28 cellular contexts compared by ENCODE assay signal in genomic region chr14:101519090-101519489, GRCh38. TPM values are rescaled to one million over a fixed set of nuclear protein-coding genes. Genes with fewer than 3 reads are reported as not detected.
DNase-seq lines count a peak whose midpoint lies in the region; ATAC-seq and TF ChIP-seq lines count a peak whose summit lies in the region.
"Had no signal": no experiment of that assay in that cellular context is flagged by ENCODE, and none has a peak within 500 bp of the region (broad histone marks: within the 10 kb centered on the region; RNA-seq: fewer than 3 reads in every experiment).

No MANE protein-coding gene starts in this region.

- no peak for TF ChIP-seq EP300 in suprapubic skin (IDR thresholded peaks at IDR 0.05)

- H3K9ac ChIP-seq in BLaER1 treated with 17β-estradiol and CSF1 and Interleukin-3, amounts not matched to agents 10 nM and 100 nM, result peak overlapping the region; percentile 17 to 68 (median 50); a peak in 18 of 22 replicates
- H3K9ac ChIP-seq in neuronal stem cell (ENCODE audit: low read depth, low read length, poor library complexity), result no peak overlapping the region

- no peak for TF ChIP-seq CTCF in suprapubic skin (IDR thresholded peaks at IDR 0.05)
- TF ChIP-seq CTCF in progenitor cell of endocrine pancreas (IDR thresholded peaks at IDR 0.05; ENCODE audit: unreplicated experiment), result no peak

- H3K4me3 Mint-ChIP-seq in progenitor cell of endocrine pancreas (ENCODE audit: low read depth), result no peak overlapping the region
- H3K4me3 Mint-ChIP-seq: activated T-cell treated with anti-CD3 and anti-CD28 coated beads, Interleukin-2, amount 50 U/mL, for 4 hours; mesothelial cell of epicardium; naive thymus-derived CD8-positive, alpha-beta T cell had no signal

- peaks cover 5% of the 10 kb centered on the region for H3K9me3 Mint-ChIP-seq in progenitor cell of endocrine pancreas (ENCODE audit: low read depth)

- no peak overlapping the region for H3K4ac ChIP-seq in neuronal stem cell (ENCODE audit: low read length)

- no peak overlapping the region for H3K4me3 ChIP-seq in BLaER1 treated with 17β-estradiol and CSF1 and Interleukin-3, amounts not matched to agents 10 nM and 100 nM
- H3K4me3 ChIP-seq in neuronal stem cell (ENCODE audit: low read length in 2 of 2) (no peak overlapping the region), suprapubic skin (no peak overlapping the region)

- no peaks in the 10 kb centered on the region for H4K20me1 ChIP-seq in BLaER1 treated with 17β-estradiol and CSF1 and Interleukin-3, amounts not matched to agents 10 nM and 100 nM

- DNase-seq in fibroblast of gingiva (ENCODE audit: low read depth), result peak; percentile 21
- DNase-seq in neuronal stem cell (ENCODE audit: low spot score), result no peak
- no peak for DNase-seq in suprapubic skin (ENCODE audit: low spot score in 2 of 2)
- no peak for DNase-seq in NCI-H2227 treated with DMSO at 0.1 percent for 48 hours (lab: John Stamatoyannopoulos, UW)
- no peak for DNase-seq in caudate nucleus (lab: John Stamatoyannopoulos, UW)
- DNase-seq in progenitor cell of endocrine pancreas (ENCODE audit: low spot score, unreplicated experiment), result no peak
- DNase-seq: ACHN; activated CD4-positive, alpha-beta T cell treated with anti-CD3 and anti-CD28 coated beads for 48 hours; activated T-cell treated with anti-CD3 and anti-CD28 coated beads, Interleukin-2, amount 50 U/mL, for 4 hours; BE2C; DMS53; foreskin fibroblast; HCEC 1CT; naive thymus-derived CD8-positive, alpha-beta T cell; NCI-H1105; NCI-H187 treated with DMSO at 0.1 percent for 48 hours; NCI-H526 treated with DMSO at 0.1 percent for 48 hours; occipital lobe; retina; stimulated activated CD4-positive, alpha-beta T cell treated with anti-CD3 and anti-CD28 coated beads, Interleukin-4, amount 100 ng/mL, for 4 hours; stimulated activated naive CD4-positive, alpha-beta T cell; SW 1271; T-helper 9 cell; WERI-Rb-1 had no signal

- H3K18ac ChIP-seq in neuronal stem cell (ENCODE audit: low read length), result peak overlapping the region; percentile 27

- no peak overlapping the region for H3K23ac ChIP-seq in neuronal stem cell (ENCODE audit: low read depth, low read length, poor library complexity)

- H3K27me3 ChIP-seq in BLaER1 treated with 17β-estradiol and CSF1 and Interleukin-3, amounts not matched to agents 10 nM and 100 nM, result no peaks in the 10 kb centered on the region
- H3K27me3 ChIP-seq in neuronal stem cell (ENCODE audit: control insufficient read depth in 3 of 3, insufficient read depth in 3 of 3, low read depth in 1 of 3, low read length in 3 of 3), result no peaks in the 10 kb centered on the region
- no peaks in the 10 kb centered on the region for H3K27me3 ChIP-seq in suprapubic skin
- H3K27me3 ChIP-seq: BE2C had no signal

- H3K27ac ChIP-seq in BLaER1 treated with 17β-estradiol and CSF1 and Interleukin-3, amounts not matched to agents 10 nM and 100 nM, result peak overlapping the region; percentile 39 to 81 (median 69)
- H3K27ac ChIP-seq in neuronal stem cell (replicated peaks; ENCODE audit: low read length) (no peak overlapping the region), suprapubic skin (peak overlapping the region; percentile 82), caudate nucleus (ENCODE audit: low read depth, low read length) (no peak overlapping the region)
- H3K27ac ChIP-seq: WERI-Rb-1 had no signal

- H3K36me3 ChIP-seq in BLaER1 treated with 17β-estradiol and CSF1 and Interleukin-3, amounts not matched to agents 10 nM and 100 nM, result no peaks in the 10 kb centered on the region
- H3K36me3 ChIP-seq in neuronal stem cell (replicated peaks in 1 of 2; ENCODE audit: control insufficient read depth in 2 of 2, insufficient read depth in 2 of 2, low read length in 2 of 2) (no peaks in the 10 kb centered on the region), suprapubic skin (no peaks in the 10 kb centered on the region)
- H3K36me3 ChIP-seq: BE2C, WERI-Rb-1 had no signal

- H2BK120ac ChIP-seq in neuronal stem cell (ENCODE audit: low read depth, low read length), result no peak overlapping the region

- H3K4me1 Mint-ChIP-seq in progenitor cell of endocrine pancreas (ENCODE audit: low read depth), result peaks cover 3% of the 10 kb centered on the region
- H3K4me1 Mint-ChIP-seq: mesothelial cell of epicardium; naive thymus-derived CD8-positive, alpha-beta T cell had no signal

- peaks cover 10 to 18% (median 14%) of the 10 kb centered on the region in 11 experiments; a peak in 18 of 22 replicates for H3K9me3 ChIP-seq in BLaER1 treated with 17β-estradiol and CSF1 and Interleukin-3, amounts not matched to agents 10 nM and 100 nM (replicated peaks in 1 of 11)
- H3K9me3 ChIP-seq in neuronal stem cell (replicated peaks in 1 of 2; ENCODE audit: control insufficient read depth in 2 of 2, insufficient read depth in 1 of 2, low read depth in 1 of 2, low read length in 2 of 2) (peaks cover 0 to 11% of the 10 kb centered on the region in 2 donors), suprapubic skin (no peaks in the 10 kb centered on the region)
- H3K9me3 ChIP-seq: BE2C had no signal

- H3K36me3 Mint-ChIP-seq in progenitor cell of endocrine pancreas (ENCODE audit: insufficient read depth), result no peaks in the 10 kb centered on the region
- H3K36me3 Mint-ChIP-seq: mesothelial cell of epicardium had no signal

- no peaks in the 10 kb centered on the region for H3K27me3 Mint-ChIP-seq in progenitor cell of endocrine pancreas

- H2BK15ac ChIP-seq in neuronal stem cell (ENCODE audit: low read length), result no peak overlapping the region

- no peak overlapping the region for H3K27ac Mint-ChIP-seq in progenitor cell of endocrine pancreas
- H3K27ac Mint-ChIP-seq: mesothelial cell of epicardium; naive thymus-derived CD8-positive, alpha-beta T cell had no signal

- no CpG with 5 or more reads among the region's 7 CpGs for WGBS in neuronal stem cell (ENCODE audit: extremely low coverage in 2 of 2, insufficient read length in 2 of 2, insufficient replicate concordance in 1 of 2), 2 donors
- WGBS in suprapubic skin, result 31% methylated on average over 4 of the region's 7 CpGs

- no peak overlapping the region for H2AFZ ChIP-seq in neuronal stem cell (ENCODE audit: low read length)

- H2BK5ac ChIP-seq in neuronal stem cell (ENCODE audit: low read length), result no peak overlapping the region

- H3K4me2 ChIP-seq in BLaER1 treated with 17β-estradiol and CSF1 and Interleukin-3, amounts not matched to agents 10 nM and 100 nM, result peak overlapping the region; percentile 78 to 91 (median 84)
- no peak overlapping the region for H3K4me2 ChIP-seq in neuronal stem cell (ENCODE audit: insufficient read depth, low read length, poor library complexity, severe bottlenecking)

- no peak overlapping the region for H4K91ac ChIP-seq in neuronal stem cell (ENCODE audit: low read depth, low read length, poor library complexity)

- peaks cover 60 to 86% (median 78%) of the 10 kb centered on the region in 10 experiments for H3K4me1 ChIP-seq in BLaER1 treated with 17β-estradiol and CSF1 and Interleukin-3, amounts not matched to agents 10 nM and 100 nM
- H3K4me1 ChIP-seq in neuronal stem cell (ENCODE audit: control insufficient read depth in 2 of 2, insufficient read depth in 1 of 2, low read depth in 1 of 2, low read length in 2 of 2) (peaks cover 0 to 10% of the 10 kb centered on the region in 2 donors), suprapubic skin (peaks cover 45% of the 10 kb centered on the region)
- H3K4me1 ChIP-seq: BE2C had no signal

- no peak for TF ChIP-seq POLR2A in suprapubic skin (IDR thresholded peaks at IDR 0.05)

- H4K8ac ChIP-seq in neuronal stem cell (ENCODE audit: low read depth, low read length), result no peak overlapping the region

- no peak overlapping the region for H2BK12ac ChIP-seq in neuronal stem cell (ENCODE audit: low read length)

- H3K14ac ChIP-seq in neuronal stem cell (ENCODE audit: low read length), result no peak overlapping the region

- H2AK5ac ChIP-seq in neuronal stem cell (ENCODE audit: low read depth, low read length), result peak overlapping the region; percentile 79

- no peak for ATAC-seq in GM21786 (IDR thresholded peaks at IDR 0.05; ENCODE audit: unreplicated experiment)
- ATAC-seq: activated T-cell treated with anti-CD3 and anti-CD28 coated beads, Interleukin-2, amount 50 U/mL, for 4 hours; naive thymus-derived CD8-positive, alpha-beta T cell had no signal

- no peaks in the 10 kb centered on the region for H3K79me1 ChIP-seq in neuronal stem cell (ENCODE audit: low read depth, low read length)

RNA-seq across cellular contexts. Expression of gene DIO3, which starts 42.2 kb away (rescaled TPM):
- polyA plus RNA-seq in neuronal stem cell (2013, experiment 1 of 2), result 8.3 TPM
- 7.9 TPM for polyA plus RNA-seq in neuronal stem cell (2013, experiment 2 of 2)
- total RNA-seq in suprapubic skin, result under 1 TPM; 0.44 to 0.89 (median 0.82) TPM
- total RNA-seq in progenitor cell of endocrine pancreas, result 3.4 and 4.4 TPM in 2 replicates
- total RNA-seq: activated T-cell treated with anti-CD3 and anti-CD28 coated beads, Interleukin-2, amount 50 U/mL, for 4 hours; G401; naive thymus-derived CD8-positive, alpha-beta T cell; occipital lobe had no signal
- polyA plus RNA-seq: naive thymus-derived CD8-positive, alpha-beta T cell had no signal

Comparison
In these comparisons a context has a peak if more than half of its experiments do, and no peak if none do; other contexts are left out.
1. H3K27ac ChIP-seq: peak in BLaER1 treated with 17β-estradiol and CSF1 and Interleukin-3, amounts not matched to agents 10 nM and 100 nM (11 of 11) and suprapubic skin (single experiment); none in neuronal stem cell (single experiment) and caudate nucleus (single experiment).